In genomic region chr14:53060046-53060445, GRCh38 we compare ENCODE assay signal across 25 cellular contexts.
DNase-seq lines count a peak whose midpoint lies in the region; ATAC-seq lines count a peak whose summit lies in the region.
"Had no signal": no experiment of that assay in that cellular context is flagged by ENCODE, and none has a peak within 500 bp of the region (broad histone marks: within the 10 kb centered on the region; RNA-seq: fewer than 3 reads in every experiment).

No MANE protein-coding gene starts in this region.

- no peak overlapping the region for H3K27ac ChIP-seq in SJCRH30
- H3K27ac ChIP-seq: BLaER1 treated with 17β-estradiol and CSF1 and Interleukin-3, amounts not matched to agents 10 nM and 100 nM; left lung; ovary had no signal

- no peak overlapping the region for H3K4me3 Mint-ChIP-seq in activated T-cell treated with anti-CD3 and anti-CD28 coated beads, Interleukin-2, amount 50 U/mL, for 24 hours
- H3K4me3 Mint-ChIP-seq: activated naive CD4-positive, alpha-beta T cell treated with anti-CD3 and anti-CD28 coated beads for 36 hours; naive thymus-derived CD8-positive, alpha-beta T cell; stimulated activated naive B cell treated with anti-CD40 and anti-IgM and Interleukin-4, amounts not matched to agents 10 μg/mL and 1 μg/mL and 100 μg/mL, for 72 hours had no signal

- ATAC-seq in HG03521 (IDR thresholded peaks at IDR 0.05; ENCODE audit: unreplicated experiment), result no peak
- ATAC-seq: HCT116; left lung; naive thymus-derived CD8-positive, alpha-beta T cell had no signal

- no peaks in the 10 kb centered on the region for H3K9me3 Mint-ChIP-seq in activated T-cell treated with anti-CD3 and anti-CD28 coated beads, Interleukin-2, amount 50 U/mL, for 24 hours
- H3K9me3 Mint-ChIP-seq: activated naive CD4-positive, alpha-beta T cell treated with anti-CD3 and anti-CD28 coated beads for 36 hours; naive thymus-derived CD8-positive, alpha-beta T cell; stimulated activated naive B cell treated with anti-CD40 and anti-IgM and Interleukin-4, amounts not matched to agents 10 μg/mL and 1 μg/mL and 100 μg/mL, for 72 hours had no signal

- H3K4me1 ChIP-seq in SJCRH30, result peaks cover 22% of the 10 kb centered on the region
- H3K4me1 ChIP-seq: left lung had no signal

- peaks cover 64% of the 10 kb centered on the region for H3K36me3 Mint-ChIP-seq in activated T-cell treated with anti-CD3 and anti-CD28 coated beads, Interleukin-2, amount 50 U/mL, for 24 hours (ENCODE audit: low read depth)

- H3K27ac Mint-ChIP-seq in activated T-cell treated with anti-CD3 and anti-CD28 coated beads, Interleukin-2, amount 50 U/mL, for 24 hours, result peak overlapping the region; percentile 70
- H3K27ac Mint-ChIP-seq: activated naive CD4-positive, alpha-beta T cell treated with anti-CD3 and anti-CD28 coated beads for 36 hours; stimulated activated naive B cell treated with anti-CD40 and anti-IgM and Interleukin-4, amounts not matched to agents 10 μg/mL and 1 μg/mL and 100 μg/mL, for 72 hours had no signal

- no peaks in the 10 kb centered on the region for H3K9me3 ChIP-seq in SJCRH30 (replicated peaks)
- H3K9me3 ChIP-seq: BLaER1 treated with 17β-estradiol and CSF1 and Interleukin-3, amounts not matched to agents 10 nM and 100 nM; left lung; ovary had no signal

- H3K36me3 ChIP-seq in SJCRH30, result peaks cover 25% of the 10 kb centered on the region
- H3K36me3 ChIP-seq: ovary had no signal

- peaks cover 9% of the 10 kb centered on the region for H3K4me1 Mint-ChIP-seq in activated T-cell treated with anti-CD3 and anti-CD28 coated beads, Interleukin-2, amount 50 U/mL, for 24 hours (ENCODE audit: low read depth)

- H3K27me3 Mint-ChIP-seq in activated T-cell treated with anti-CD3 and anti-CD28 coated beads, Interleukin-2, amount 50 U/mL, for 24 hours, result no peaks in the 10 kb centered on the region
- H3K27me3 Mint-ChIP-seq: naive thymus-derived CD8-positive, alpha-beta T cell; stimulated activated naive B cell treated with anti-CD40 and anti-IgM and Interleukin-4, amounts not matched to agents 10 μg/mL and 1 μg/mL and 100 μg/mL, for 72 hours had no signal

- no peak overlapping the region for H3K4me3 ChIP-seq in SJCRH30
- H3K4me3 ChIP-seq: BLaER1 treated with 17β-estradiol and CSF1 and Interleukin-3, amounts not matched to agents 10 nM and 100 nM; left lung; ovary had no signal

- H3K27me3 ChIP-seq in SJCRH30, result no peaks in the 10 kb centered on the region
- H3K27me3 ChIP-seq: BLaER1 treated with 17β-estradiol and CSF1 and Interleukin-3, amounts not matched to agents 10 nM and 100 nM; left lung; ovary had no signal

- DNase-seq in activated T-cell treated with anti-CD3 and anti-CD28 coated beads, Interleukin-2, amount 50 U/mL, for 24 hours, result no peak
- DNase-seq in activated T-cell treated with anti-CD3 and anti-CD28 coated beads, Interleukin-2, amount 50 U/mL, for 48 hours, result no peak
- DNase-seq in HCEC 1CT (peak; percentile 54), dermis blood vessel endothelial cell (peak; percentile 45), pulmonary artery endothelial cell (ENCODE audit: low read depth, low spot score) (peak; percentile 4), germinal center (ENCODE audit: low spot score) (no peak), SJCRH30 (no peak)
- DNase-seq: ACHN; activated CD4-positive, alpha-beta T cell treated with anti-CD3 and anti-CD28 coated beads, Interleukin-2, amount 50 U/mL, for 48 hours; activated naive CD4-positive, alpha-beta T cell treated with anti-CD3 and anti-CD28 coated beads for 36 hours; central memory CD4-positive, alpha-beta T cell; hypothalamus; midbrain; naive thymus-derived CD8-positive, alpha-beta T cell; NCI-H1105; NCI-H1930; NCI-H774; ovary; stimulated activated CD4-positive, alpha-beta T cell treated with anti-CD3 and anti-CD28 coated beads, Interleukin-2, amount 100 ng/mL, for 48 hours; stimulated activated naive B cell treated with anti-CD40 and anti-IgM and Interleukin-4, amounts not matched to agents 10 μg/mL and 1 μg/mL and 100 μg/mL, for 72 hours; T-helper 9 cell had no signal

Comparison
In these comparisons a context has a peak if more than half of its experiments do, and no peak if none do; other contexts are left out.
1. DNase-seq: peak in HCEC 1CT (single experiment), dermis blood vessel endothelial cell (single experiment) and pulmonary artery endothelial cell (single experiment); none in activated T-cell treated with anti-CD3 and anti-CD28 coated beads, Interleukin-2, amount 50 U/mL, for 24 hours (single experiment), activated T-cell treated with anti-CD3 and anti-CD28 coated beads, Interleukin-2, amount 50 U/mL, for 48 hours (0 of 2), germinal center (single experiment) and SJCRH30 (0 of 2).